In the genomic region with DNA sequence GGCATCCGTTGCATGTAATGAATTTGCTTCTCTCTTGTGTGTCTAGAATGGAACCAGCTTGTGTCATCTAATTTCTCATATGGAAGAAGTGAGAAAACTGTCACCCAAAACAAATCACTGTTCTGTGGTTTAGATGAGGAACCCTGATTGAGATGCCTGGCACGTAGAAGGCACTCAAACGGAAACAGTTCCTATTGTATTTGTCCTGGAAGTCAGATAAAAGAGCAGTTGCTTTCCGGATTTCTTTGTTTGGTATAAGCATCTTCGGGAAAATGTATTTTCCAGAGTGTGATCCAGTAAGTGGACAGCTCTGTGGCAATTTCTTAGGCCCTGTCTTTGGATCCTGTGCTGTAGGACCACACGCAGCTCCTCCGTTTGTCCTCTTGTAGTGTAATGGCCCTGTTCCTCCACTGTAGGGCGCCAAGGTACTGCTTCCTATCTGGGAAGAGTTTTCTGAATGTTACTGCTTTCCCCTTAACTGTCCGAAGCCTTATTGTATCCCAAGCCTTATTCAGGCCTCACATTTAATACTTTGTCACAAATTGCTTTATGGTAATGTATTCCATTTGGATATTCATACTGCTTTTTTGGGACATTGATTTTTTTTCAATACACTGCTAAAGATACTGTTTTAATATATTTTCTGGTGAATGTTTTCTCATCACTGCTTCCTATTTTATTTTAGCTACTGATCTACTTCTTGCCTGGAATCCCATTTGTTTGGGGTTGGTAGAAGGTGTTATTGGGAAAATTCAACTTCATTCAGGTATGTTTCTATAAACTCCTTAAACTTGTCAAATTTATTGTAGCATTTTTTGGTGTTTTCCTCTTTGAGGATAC, we compare ENCODE assay signal across 1 cellular context.
TF ChIP-seq lines count a peak whose summit lies in the region.

No MANE protein-coding gene starts in this region.

TF ChIP-seq in WTC11, 78 proteins besides CTCF, POLR2A, EP300 and RAD21 (continued from another document):
- TF ChIP-seq, protein P1, sequence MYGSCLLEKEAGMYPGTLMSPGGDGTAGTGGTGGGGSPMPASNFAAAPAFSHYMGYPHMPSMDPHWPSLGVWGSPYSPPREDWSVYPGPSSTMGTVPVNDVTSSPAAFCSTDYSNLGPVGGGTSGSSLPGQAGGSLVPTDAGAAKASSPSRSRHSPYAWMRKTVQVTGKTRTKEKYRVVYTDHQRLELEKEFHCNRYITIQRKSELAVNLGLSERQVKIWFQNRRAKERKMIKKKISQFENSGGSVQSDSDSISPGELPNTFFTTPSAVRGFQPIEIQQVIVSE (CRISPR knock-in tag; IDR thresholded peaks at IDR 0.05; ENCODE audit: borderline replicate concordance), result no peak
- TF ChIP-seq JUN (CRISPR knock-in tag; IDR thresholded peaks at IDR 0.05), result no peak
- no peak for TF ChIP-seq TP53 (CRISPR knock-in tag; IDR thresholded peaks at IDR 0.05)
- TF ChIP-seq ETV6 (CRISPR knock-in tag; IDR thresholded peaks at IDR 0.05), result no peak
